In the genomic region with DNA sequence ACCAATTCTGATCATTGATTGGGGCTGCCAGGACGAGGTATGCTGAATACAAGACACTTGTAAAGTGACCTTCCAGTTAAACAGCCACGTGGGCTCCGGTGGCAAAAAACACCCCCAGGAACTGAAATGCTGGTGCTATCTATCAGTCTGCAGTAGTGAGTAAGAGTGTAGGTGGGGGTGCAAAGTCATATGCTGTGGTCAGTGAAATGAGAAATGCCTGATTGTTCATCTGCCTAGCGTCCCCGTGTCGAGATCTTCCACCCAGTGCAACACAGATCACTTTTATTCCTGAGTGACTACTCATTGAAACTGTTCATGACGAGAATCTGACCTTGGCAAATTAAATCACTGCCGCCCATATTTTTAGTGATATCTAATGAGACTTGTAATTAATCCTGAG, we compare ENCODE assay signal across 16 cellular contexts.
"Had no signal": no experiment of that assay in that cellular context is flagged by ENCODE, and none has a peak within 500 bp of the region (broad histone marks: within the 10 kb centered on the region; RNA-seq: fewer than 3 reads in every experiment).

No MANE protein-coding gene starts in this region.

- H3K36me3 ChIP-seq: left lung, right atrium auricular region had no signal

- H3K4me1 Mint-ChIP-seq: naive thymus-derived CD4-positive, alpha-beta T cell had no signal

- DNase-seq: activated naive CD8-positive, alpha-beta T cell treated with anti-CD3 and anti-CD28 coated beads for 36 hours; amygdala; erythroblast; left lung; mammary epithelial cell; mucosa of descending colon; naive thymus-derived CD4-positive, alpha-beta T cell; small intestine; stimulated activated CD4-positive, alpha-beta T cell treated with anti-CD3 and anti-CD28 coated beads, Interleukin-4, amount 100 ng/mL, for 4 hours; stimulated activated CD8-positive, alpha-beta memory T cell treated with anti-CD3 and anti-CD28 coated beads, Interleukin-4, amount 100 ng/mL, for 48 hours; stimulated activated naive CD4-positive, alpha-beta T cell treated with Interleukin-2 at 50 U/mL for 16 hours; substantia nigra; SW 1271; trophoblast cell had no signal

- H3K4me3 Mint-ChIP-seq: activated naive CD8-positive, alpha-beta T cell treated with anti-CD3 and anti-CD28 coated beads for 36 hours; activated T-helper 1 cell treated with anti-CD3 and anti-CD28 coated beads, Interleukin-12 subunit alpha, Interleukin-12 subunit beta, Interleukin-2, Interleukin-4 antibody, amounts not matched to agents 30 ng/mL and 10 ng/mL and 1 ng/mL, durations not matched to agents 14 hours and 24 hours and 36 hours; naive thymus-derived CD4-positive, alpha-beta T cell had no signal

- H3K27me3 Mint-ChIP-seq: naive thymus-derived CD4-positive, alpha-beta T cell had no signal

- H3K27me3 ChIP-seq: left lung, right atrium auricular region had no signal

- H3K36me3 Mint-ChIP-seq: activated naive CD8-positive, alpha-beta T cell treated with anti-CD3 and anti-CD28 coated beads for 36 hours; naive thymus-derived CD4-positive, alpha-beta T cell had no signal

- H3K27ac ChIP-seq: left lung, right atrium auricular region had no signal

- H3K9me3 ChIP-seq: left lung, right atrium auricular region had no signal

- H3K27ac Mint-ChIP-seq: activated naive CD8-positive, alpha-beta T cell treated with anti-CD3 and anti-CD28 coated beads for 36 hours; activated T-helper 1 cell treated with anti-CD3 and anti-CD28 coated beads, Interleukin-12 subunit alpha, Interleukin-12 subunit beta, Interleukin-2, Interleukin-4 antibody, amounts not matched to agents 30 ng/mL and 10 ng/mL and 1 ng/mL, durations not matched to agents 14 hours and 24 hours and 36 hours; naive thymus-derived CD4-positive, alpha-beta T cell had no signal

- H3K4me1 ChIP-seq: left lung, right atrium auricular region had no signal

- H3K4me3 ChIP-seq: left lung, mucosa of descending colon, right atrium auricular region had no signal
